In genomic region chr16:2748757-2749455, GRCh38 we compare ENCODE assay signal across 22 cellular contexts. TPM values are rescaled to one million over a fixed set of nuclear protein-coding genes. Genes with fewer than 3 reads are reported as not detected.
DNase-seq lines count a peak whose midpoint lies in the region; ATAC-seq, FAIRE-seq and TF ChIP-seq lines count a peak whose summit lies in the region.
"Had no signal": no experiment of that assay in that cellular context is flagged by ENCODE, and none has a peak within 500 bp of the region (broad histone marks: within the 10 kb centered on the region; RNA-seq: fewer than 3 reads in every experiment).

No MANE protein-coding gene starts in this region.

- H3K27ac ChIP-seq in pancreas = no peak overlapping the region
- H3K27ac ChIP-seq: GM23248, HL-60 had no signal

- H3K27me3 Mint-ChIP-seq in activated CD8-positive, alpha-beta memory T cell treated with anti-CD3 and anti-CD28 coated beads, Interleukin-2, amount 10 ng/mL, durations not matched to agents 7 days and 5 days = no peaks in the 10 kb centered on the region

- no peak overlapping the region for H3K4me3 Mint-ChIP-seq in activated CD8-positive, alpha-beta memory T cell treated with anti-CD3 and anti-CD28 coated beads, Interleukin-2, amount 10 ng/mL, durations not matched to agents 7 days and 5 days

- CTCF ChIA-PET in activated CD8-positive, alpha-beta memory T cell treated with anti-CD3 and anti-CD28 coated beads, Interleukin-2, amount 10 ng/mL, durations not matched to agents 7 days and 5 days (lab: Charles Lee) = no interaction called here

- no peaks in the 10 kb centered on the region for H3K9me3 ChIP-seq in pancreas
- H3K9me3 ChIP-seq: Caco-2 had no signal

- intact Hi-C loops in pancreas (cut with DNase I) = no loop called here

- peaks cover 10% of the 10 kb centered on the region for H3K36me3 Mint-ChIP-seq in activated CD8-positive, alpha-beta memory T cell treated with anti-CD3 and anti-CD28 coated beads, Interleukin-2, amount 10 ng/mL, durations not matched to agents 7 days and 5 days

- H3K36me3 ChIP-seq in pancreas = no peaks in the 10 kb centered on the region

- no peak for TF ChIP-seq CTCF in pancreas (IDR thresholded peaks at IDR 0.05)

- H3K4me3 ChIP-seq in pancreas = no peak overlapping the region
- H3K4me3 ChIP-seq: GM23248 had no signal

- peaks cover 29% of the 10 kb centered on the region for H3K4me1 Mint-ChIP-seq in activated CD8-positive, alpha-beta memory T cell treated with anti-CD3 and anti-CD28 coated beads, Interleukin-2, amount 10 ng/mL, durations not matched to agents 7 days and 5 days

- no peak overlapping the region for H3K27ac Mint-ChIP-seq in activated CD8-positive, alpha-beta memory T cell treated with anti-CD3 and anti-CD28 coated beads, Interleukin-2, amount 10 ng/mL, durations not matched to agents 7 days and 5 days

- peak; percentile 13 for DNase-seq in DMS79 treated with DMSO at 0.1 percent for 48 hours (lab: John Stamatoyannopoulos, UW)
- DNase-seq in DMS79 (lab: John Stamatoyannopoulos, UW) = no peak
- DNase-seq in NCI-H2029 (lab: John Stamatoyannopoulos, UW) = peak; percentile 93
- DNase-seq in SHP77 treated with DMSO at 0.1 percent for 48 hours (lab: John Stamatoyannopoulos, UW) = peak; percentile 44
- peak in 4 of 6 donors; percentile 70 to 85 (median 73) for DNase-seq in pancreas
- no peak for DNase-seq in activated CD8-positive, alpha-beta memory T cell treated with anti-CD3 and anti-CD28 coated beads, Interleukin-2, amount 10 ng/mL, durations not matched to agents 7 days and 5 days
- no peak for DNase-seq in activated CD4-positive, alpha-beta T cell treated with anti-CD3 and anti-CD28 coated beads, Interleukin-2, amount 50 U/mL, for 1 hour
- DNase-seq: 8988T, C1 segment of cervical spinal cord, Caco-2, GM23248, KBM-7, NCI-H1048, NCI-H1930, NCI-H345, SIG-M5 had no signal

- peaks cover 4 to 6% (median 5%) of the 10 kb centered on the region in 3 donors for H3K4me1 ChIP-seq in pancreas
- H3K4me1 ChIP-seq: Caco-2 had no signal

- 60 to 71% methylated on average over 7 of the region's 7 CpGs for WGBS in pancreas, 2 donors

- ATAC-seq in pancreas = peak in 2 of 4 donors; percentile 3 to 12
- no peak for ATAC-seq in activated CD8-positive, alpha-beta memory T cell treated with anti-CD3 and anti-CD28 coated beads, Interleukin-2, amount 10 ng/mL, durations not matched to agents 7 days and 5 days
- ATAC-seq in HG03460 (IDR thresholded peaks at IDR 0.05; ENCODE audit: unreplicated experiment) = no peak
- ATAC-seq: Panc1 had no signal

- H3K9me3 Mint-ChIP-seq in activated CD8-positive, alpha-beta memory T cell treated with anti-CD3 and anti-CD28 coated beads, Interleukin-2, amount 10 ng/mL, durations not matched to agents 7 days and 5 days (ENCODE audit: low read depth) = no peaks in the 10 kb centered on the region

- no peak for FAIRE-seq in pancreas (lab: Jason Lieb, UNC)
- FAIRE-seq: G401.6, GM12891 had no signal

- H3K27me3 ChIP-seq in pancreas = no peaks in the 10 kb centered on the region

RNA-seq across cellular contexts. Expression of gene SRRM2, which starts 3.5 kb away (rescaled TPM):
- total RNA-seq in pancreas = 100 to 1,000 TPM; 244 to 448 (median 301) TPM
- 1,000 to 10,000 TPM in 1 of 2 donors, 100 to 1,000 TPM in 1; 850 to 1,932 TPM for polyA plus RNA-seq in pancreas
- total RNA-seq in activated CD8-positive, alpha-beta memory T cell treated with anti-CD3 and anti-CD28 coated beads, Interleukin-2, amount 10 ng/mL, durations not matched to agents 7 days and 5 days = 100 to 1,000 TPM; 631 to 651 TPM

RNA-seq across cellular contexts. Expression of gene ELOB, which starts 28.2 kb away (rescaled TPM):
- total RNA-seq in pancreas = 100 to 1,000 TPM in 2 of 6 donors, 10 to 100 TPM in 4; 69.9 to 107 (median 95.0) TPM
- 100 to 1,000 TPM; 157 to 318 TPM for polyA plus RNA-seq in pancreas
- total RNA-seq in activated CD8-positive, alpha-beta memory T cell treated with anti-CD3 and anti-CD28 coated beads, Interleukin-2, amount 10 ng/mL, durations not matched to agents 7 days and 5 days = 100 to 1,000 TPM; 260 to 318 TPM

RNA-seq across cellular contexts. Expression of gene PRSS27, which starts 28.9 kb away (rescaled TPM):
- under 1 TPM; 0.22 to 0.69 (median 0.50) TPM for total RNA-seq in pancreas
- polyA plus RNA-seq in pancreas = 1 to 10 TPM; 2.0 to 2.1 TPM
- 1 to 10 TPM; 1.2 to 1.7 TPM for total RNA-seq in activated CD8-positive, alpha-beta memory T cell treated with anti-CD3 and anti-CD28 coated beads, Interleukin-2, amount 10 ng/mL, durations not matched to agents 7 days and 5 days

RNA-seq across cellular contexts. Expression of gene PRSS33, which starts 38.5 kb away (rescaled TPM):
- not detected for total RNA-seq in pancreas
- polyA plus RNA-seq in pancreas = under 1 TPM in 1 of 2 donors, not detected in 1; 0.05 TPM
- not detected for total RNA-seq in activated CD8-positive, alpha-beta memory T cell treated with anti-CD3 and anti-CD28 coated beads, Interleukin-2, amount 10 ng/mL, durations not matched to agents 7 days and 5 days
- total RNA-seq: Caco-2; GM23248; T-helper 2 cell treated with Interferon-gamma antibody and Interleukin-4, amounts not matched to agents 100 ng/mL and 5 ng/mL, for 36 hours had no signal
- polyA plus RNA-seq: GM23248 had no signal

RNA-seq across cellular contexts. Expression of gene PRSS41, which starts 49.4 kb away (rescaled TPM):
- total RNA-seq in pancreas = not detected
- not detected for polyA plus RNA-seq in pancreas
- total RNA-seq in activated CD8-positive, alpha-beta memory T cell treated with anti-CD3 and anti-CD28 coated beads, Interleukin-2, amount 10 ng/mL, durations not matched to agents 7 days and 5 days = not detected
- total RNA-seq: Caco-2; GM23248; T-helper 2 cell treated with Interferon-gamma antibody and Interleukin-4, amounts not matched to agents 100 ng/mL and 5 ng/mL, for 36 hours had no signal
- polyA plus RNA-seq: GM23248 had no signal

Comparison
In these comparisons a context has a peak if more than half of its experiments do, and no peak if none do; other contexts are left out.
1. DNase-seq: peak in DMS79 treated with DMSO at 0.1 percent for 48 hours (single experiment), NCI-H2029 (single experiment), SHP77 treated with DMSO at 0.1 percent for 48 hours (single experiment) and pancreas (4 of 6); none in DMS79 (single experiment), activated CD8-positive, alpha-beta memory T cell treated with anti-CD3 and anti-CD28 coated beads, Interleukin-2, amount 10 ng/mL, durations not matched to agents 7 days and 5 days (single experiment) and activated CD4-positive, alpha-beta T cell treated with anti-CD3 and anti-CD28 coated beads, Interleukin-2, amount 50 U/mL, for 1 hour (single experiment).